ENCODE assay signal across 9 cellular contexts in genomic region chr4:132317923-132318322, GRCh38.
"Had no signal": no experiment of that assay in that cellular context is flagged by ENCODE, and none has a peak within 500 bp of the region (broad histone marks: within the 10 kb centered on the region; RNA-seq: fewer than 3 reads in every experiment).

No MANE protein-coding gene starts in this region.

- ATAC-seq: GM23338, HCT116 had no signal

- H2AFZ ChIP-seq: GM23338 had no signal

- H3K27ac ChIP-seq: KMS-11 had no signal

- H3K9ac ChIP-seq: KMS-11 had no signal

- H3K4me3 ChIP-seq: GM23338, HAP-1 had no signal

- H3K4me2 ChIP-seq: GM23338, KMS-11 had no signal

- FAIRE-seq: HTR-8/SVneo had no signal

- DNase-seq: H7, HFFc6, Karpas-422, KBM-7 had no signal

- H3K36me3 ChIP-seq: HAP-1 had no signal

- H3K9me3 ChIP-seq: HAP-1 had no signal
